ENCODE assay signal across 19 cellular contexts in genomic region chr10:26519803-26520202, GRCh38.
"Had no signal": no experiment of that assay in that cellular context is flagged by ENCODE, and none has a peak within 500 bp of the region (broad histone marks: within the 10 kb centered on the region; RNA-seq: fewer than 3 reads in every experiment).

No MANE protein-coding gene starts in this region.

- H3K36me3 ChIP-seq: ovary, suprapubic skin, thyroid gland had no signal

- H3K27ac ChIP-seq: hepatocyte, ovary, suprapubic skin, thyroid gland had no signal

- H3K27me3 ChIP-seq: hepatocyte, ovary, suprapubic skin, thyroid gland had no signal

- H3K27ac Mint-ChIP-seq: type B pancreatic cell had no signal

- H3K27me3 Mint-ChIP-seq: type B pancreatic cell had no signal

- H3K36me3 Mint-ChIP-seq: type B pancreatic cell had no signal

- H3K4me3 Mint-ChIP-seq: type B pancreatic cell had no signal

- ATAC-seq: left colon; left ventricle myocardium superior; right cardiac atrium; stimulated activated naive CD8-positive, alpha-beta T cell treated with anti-CD3 and anti-CD28 coated beads, Interleukin-15, Interleukin-2, amounts not matched to agents 100 U/mL and 50 U/mL, for 24 hours had no signal

- H3K9me3 ChIP-seq: ovary, suprapubic skin, thyroid gland had no signal

- H2AFZ ChIP-seq: hepatocyte had no signal

- H3K4me3 ChIP-seq: hepatocyte, lung, ovary, suprapubic skin, thyroid gland had no signal

- H3K4me2 ChIP-seq: hepatocyte had no signal

- DNase-seq: effector memory CD4-positive, alpha-beta T cell; erythroblast; foreskin melanocyte; head of caudate nucleus; left colon; left ventricle myocardium superior; mesenchymal stem cell; midbrain; nucleus accumbens; ovary; right cardiac atrium; small intestine; stimulated activated CD4-positive, alpha-beta T cell treated with anti-CD3 and anti-CD28 coated beads, Interleukin-12 subunit alpha, Interleukin-12 subunit beta, amount 100 ng/mL, for 4 hours; stimulated activated naive CD8-positive, alpha-beta T cell treated with anti-CD3 and anti-CD28 coated beads, Interleukin-15, Interleukin-2, amounts not matched to agents 100 U/mL and 50 U/mL, for 24 hours; thyroid gland had no signal

- H3K4me1 ChIP-seq: suprapubic skin, thyroid gland had no signal

- H3K79me2 ChIP-seq: hepatocyte had no signal
